Comparison of ENCODE assay signal across 12 cellular contexts in genomic region chr10:129520440-129521080, GRCh38. TPM values are rescaled to one million over a fixed set of nuclear protein-coding genes. Genes with fewer than 3 reads are reported as not detected.
DNase-seq lines count a peak whose midpoint lies in the region; ATAC-seq and TF ChIP-seq lines count a peak whose summit lies in the region.
"Had no signal": no experiment of that assay in that cellular context is flagged by ENCODE, and none has a peak within 500 bp of the region (broad histone marks: within the 10 kb centered on the region; RNA-seq: fewer than 3 reads in every experiment).

No MANE protein-coding gene starts in this region.

- TF ChIP-seq CTCF in HEK293 (tag by site-specific recombination; IDR thresholded peaks at IDR 0.05): no peak
- TF ChIP-seq CTCF in left lung (IDR thresholded peaks at IDR 0.05): no peak
- TF ChIP-seq CTCF in endodermal cell (conservative IDR thresholded peaks at IDR 0.05): no peak

- H3K9me3 ChIP-seq in HEK293 (ENCODE audit: control insufficient read depth, insufficient read depth, low read depth, low read length): no peaks in the 10 kb centered on the region
- H3K9me3 ChIP-seq in left lung: no peaks in the 10 kb centered on the region
- H3K9me3 ChIP-seq in endodermal cell (ENCODE audit: control insufficient read depth, low read length): no peaks in the 10 kb centered on the region
- H3K9me3 ChIP-seq: BE2C had no signal

- no peaks in the 10 kb centered on the region for H3K27me3 ChIP-seq in left lung
- no peaks in the 10 kb centered on the region for H3K27me3 ChIP-seq in endodermal cell (ENCODE audit: control insufficient read depth, insufficient read depth, low read length, poor library complexity, severe bottlenecking)
- H3K27me3 ChIP-seq: BE2C had no signal

- H3K4me3 Mint-ChIP-seq in endodermal cell: no peak overlapping the region
- H3K4me3 Mint-ChIP-seq: CD4-positive, alpha-beta memory T cell had no signal

- intact Hi-C loops in left lung (cut with DNase I): no loop called here

- peak; percentile 14 for ATAC-seq in left lung
- ATAC-seq: HCT116 had no signal

- H3K9ac ChIP-seq in endodermal cell (ENCODE audit: extremely low read depth, low read length, poor library complexity, severe bottlenecking): no peak overlapping the region

- POLR2A ChIA-PET in HEK293 (lab: Yijun Ruan, JAX): no interaction called here

- DNase-seq in NCI-H345 treated with DMSO at 0.1 percent for 48 hours (lab: John Stamatoyannopoulos, UW; ENCODE audit: unreplicated experiment) (peak; percentile 23), left lung (no peak), ureter (ENCODE audit: low spot score) (peak; percentile 36), NCI-H128 (lab: John Stamatoyannopoulos, UW; ENCODE audit: unreplicated experiment) (no peak), NCI-H510A (lab: John Stamatoyannopoulos, UW) (no peak), endodermal cell (no peak)
- DNase-seq: BE2C; CD4-positive, alpha-beta memory T cell; DMS79 had no signal

- H3K27ac Mint-ChIP-seq in endodermal cell: no peak overlapping the region
- H3K27ac Mint-ChIP-seq: CD4-positive, alpha-beta memory T cell had no signal

- H3K27ac ChIP-seq in HEK293 (ENCODE audit: extremely low read depth, low read depth, low read length) (no peak overlapping the region), left lung (no peak overlapping the region), endodermal cell (ENCODE audit: low read depth, low read length) (no peak overlapping the region)
- H3K27ac ChIP-seq: C4-2B had no signal

- no peaks in the 10 kb centered on the region for H3K4me1 ChIP-seq in HEK293 (ENCODE audit: control insufficient read depth, insufficient read depth, low read length)
- no peaks in the 10 kb centered on the region for H3K4me1 ChIP-seq in left lung
- H3K4me1 ChIP-seq in endodermal cell (ENCODE audit: control insufficient read depth, insufficient read depth, low read length): peaks cover 8% of the 10 kb centered on the region
- H3K4me1 ChIP-seq: BE2C had no signal

- H3K4me3 ChIP-seq in HEK293 (ENCODE audit: low read depth, low read length): no peak overlapping the region
- H3K4me3 ChIP-seq in left lung: no peak overlapping the region
- H3K4me3 ChIP-seq in endodermal cell (ENCODE audit: low read length): no peak overlapping the region

- peaks cover 12% of the 10 kb centered on the region for H3K36me3 Mint-ChIP-seq in endodermal cell (ENCODE audit: low read depth)

- no peaks in the 10 kb centered on the region for H3K27me3 Mint-ChIP-seq in endodermal cell (ENCODE audit: insufficient read depth)
- H3K27me3 Mint-ChIP-seq: CD4-positive, alpha-beta memory T cell had no signal

- CTCF ChIA-PET in HEK293 (lab: Yijun Ruan, JAX): no interaction called here

- 95 to 97% methylated on average over 7 to 26 of the region's 26 CpGs for WGBS in endodermal cell (ENCODE audit: insufficient coverage in 1 of 2, insufficient read length in 1 of 2), 2 experiments

- H3K4me1 Mint-ChIP-seq in endodermal cell: peaks cover 15% of the 10 kb centered on the region

- peaks cover 14% of the 10 kb centered on the region for H3K9me3 Mint-ChIP-seq in endodermal cell

- H3K36me3 ChIP-seq in HEK293 (ENCODE audit: control insufficient read depth in 2 of 2, insufficient read depth in 1 of 2, low read length in 2 of 2) (no peaks in the 10 kb centered on the region), left lung (no peaks in the 10 kb centered on the region), endodermal cell (ENCODE audit: control insufficient read depth, insufficient read depth, low read length) (no peaks in the 10 kb centered on the region)
- H3K36me3 ChIP-seq: BE2C had no signal

TF ChIP-seq in HEK293, 187 proteins besides CTCF, POLR2A, EP300 and RAD21:
- TF ChIP-seq ZNF2 (tag by site-specific recombination; IDR thresholded peaks at IDR 0.05): no peak
- no peak for TF ChIP-seq REST (tag by site-specific recombination; IDR thresholded peaks at IDR 0.05)
- no peak for TF ChIP-seq ZNF626 (tag by site-specific recombination; IDR thresholded peaks at IDR 0.05)
- peak; percentile 79 for TF ChIP-seq ZIC2 (tag by site-specific recombination; IDR thresholded peaks at IDR 0.05)
- no peak for TF ChIP-seq ZNF292 (tag by site-specific recombination; IDR thresholded peaks at IDR 0.05; ENCODE audit: borderline replicate concordance, low read depth)
- peak; percentile 21; the same call in 1 of the 2 replicates for TF ChIP-seq ZNF423 (tag by site-specific recombination; IDR thresholded peaks at IDR 0.05)
- TF ChIP-seq ZNF132 (tag by site-specific recombination; IDR thresholded peaks at IDR 0.05; ENCODE audit: borderline replicate concordance): no peak
- TF ChIP-seq GLIS2 (tag by site-specific recombination; IDR thresholded peaks at IDR 0.05): peak; percentile 15; the same call in 1 of the 2 replicates
- TF ChIP-seq ZNF37A (tag by site-specific recombination; IDR thresholded peaks at IDR 0.05): no peak
- no peak for TF ChIP-seq ZNF580 (tag by site-specific recombination; IDR thresholded peaks at IDR 0.05)

RNA-seq across cellular contexts. Expression of gene MGMT, which starts 53.5 kb away (rescaled TPM):
- total RNA-seq in left lung (10 to 100 TPM; 14.3 to 18.0 TPM), ureter (38.6 TPM), endodermal cell (10 to 100 TPM; 28.6 to 33.7 TPM)
- polyA plus RNA-seq in endodermal cell (2013, experiment 1 of 2): 16.4 TPM
- 15.1 TPM for polyA plus RNA-seq in endodermal cell (2013, experiment 2 of 2)

Comparison
In these comparisons a context has a peak if more than half of its experiments do, and no peak if none do; other contexts are left out.
1. DNase-seq: peak in NCI-H345 treated with DMSO at 0.1 percent for 48 hours (single experiment) and ureter (single experiment); none in left lung (0 of 2), NCI-H128 (single experiment), NCI-H510A (single experiment) and endodermal cell (single experiment).